12 cellular contexts compared by ENCODE assay signal in genomic region chrX:39519213-39519544, GRCh38.
DNase-seq lines count a peak whose midpoint lies in the region; ATAC-seq and TF ChIP-seq lines count a peak whose summit lies in the region.
"Had no signal": no experiment of that assay in that cellular context is flagged by ENCODE, and none has a peak within 500 bp of the region (broad histone marks: within the 10 kb centered on the region; RNA-seq: fewer than 3 reads in every experiment).

No MANE protein-coding gene starts in this region.

- H3K27me3 Mint-ChIP-seq in brain (no peaks in the 10 kb centered on the region), nephron (ENCODE audit: low read depth) (peaks cover 3% of the 10 kb centered on the region), immature natural killer cell (ENCODE audit: low read depth in 3 of 3) (peaks cover 0 to 14% (median 2%) of the 10 kb centered on the region in 3 donors)
- H3K27me3 Mint-ChIP-seq: activated naive CD8-positive, alpha-beta T cell treated with anti-CD3 and anti-CD28 coated beads for 36 hours had no signal

- ATAC-seq in GM18861 (IDR thresholded peaks at IDR 0.05; ENCODE audit: unreplicated experiment): no peak
- ATAC-seq: GM12878 had no signal

- peaks cover 72% of the 10 kb centered on the region for H3K4me1 Mint-ChIP-seq in brain
- peaks cover 52% of the 10 kb centered on the region for H3K4me1 Mint-ChIP-seq in nephron
- H3K4me1 Mint-ChIP-seq in immature natural killer cell: no peaks in the 10 kb centered on the region
- H3K4me1 Mint-ChIP-seq: activated naive CD8-positive, alpha-beta T cell treated with anti-CD3 and anti-CD28 coated beads for 36 hours; B cell had no signal

- no peak for TF ChIP-seq CTCF in brain (conservative IDR thresholded peaks at IDR 0.05)
- TF ChIP-seq CTCF in nephron (IDR thresholded peaks at IDR 0.05; ENCODE audit: unreplicated experiment in 3 of 3): no peak

- H3K9me3 Mint-ChIP-seq in brain (peaks cover 4 to 10% (median 7%) of the 10 kb centered on the region in 5 experiments), nephron (peaks cover 23% of the 10 kb centered on the region), immature natural killer cell (no peaks in the 10 kb centered on the region)

- peak; percentile 15 for DNase-seq in AG20443 (ENCODE audit: low spot score)
- DNase-seq in NCI-H2081 (lab: John Stamatoyannopoulos, UW): peak; percentile 58 to 68
- no peak for DNase-seq in SKM-1 treated with dmso at 0.1 percent for 144 hours (lab: John Stamatoyannopoulos, UW; ENCODE audit: unreplicated experiment)
- no peak for DNase-seq in immature natural killer cell
- DNase-seq in SIG-M5 treated with dmso at 0.1 percent for 504 hours (lab: John Stamatoyannopoulos, UW; ENCODE audit: unreplicated experiment): no peak
- DNase-seq: activated naive CD8-positive, alpha-beta T cell treated with anti-CD3 and anti-CD28 coated beads for 36 hours; NCI-H526 had no signal

- H3K27ac Mint-ChIP-seq in brain: peak overlapping the region; percentile 97 to 100 (median 98)
- peak overlapping the region; percentile 93 to 97 (median 95) for H3K27ac Mint-ChIP-seq in nephron
- H3K27ac Mint-ChIP-seq in immature natural killer cell: no peak overlapping the region
- H3K27ac Mint-ChIP-seq: activated naive CD8-positive, alpha-beta T cell treated with anti-CD3 and anti-CD28 coated beads for 36 hours; B cell had no signal

- H3K4me3 Mint-ChIP-seq in brain (peak overlapping the region; percentile 59 to 85 (median 82)), nephron (peak overlapping the region in 1 of 3 experiments; percentile 47), immature natural killer cell (no peak overlapping the region)
- H3K4me3 Mint-ChIP-seq: activated naive CD8-positive, alpha-beta T cell treated with anti-CD3 and anti-CD28 coated beads for 36 hours; B cell had no signal

- H3K36me3 Mint-ChIP-seq in brain (no peaks in the 10 kb centered on the region), nephron (ENCODE audit: low read depth) (peaks cover 7% of the 10 kb centered on the region), immature natural killer cell (no peaks in the 10 kb centered on the region)
- H3K36me3 Mint-ChIP-seq: activated naive CD8-positive, alpha-beta T cell treated with anti-CD3 and anti-CD28 coated beads for 36 hours had no signal

Comparison
In these comparisons a context has a peak if more than half of its experiments do, and no peak if none do; other contexts are left out.
1. DNase-seq: peak in AG20443 (single experiment) and NCI-H2081 (2 of 2); none in SKM-1 treated with dmso at 0.1 percent for 144 hours (single experiment), immature natural killer cell (0 of 3) and SIG-M5 treated with dmso at 0.1 percent for 504 hours (single experiment).
2. H3K27ac Mint-ChIP-seq: peak in brain (5 of 5) and nephron (3 of 3); none in immature natural killer cell (0 of 6).
3. H3K4me3 Mint-ChIP-seq: peak in brain (5 of 5); none in immature natural killer cell (0 of 5).